Comparison of ENCODE assay signal across 12 cellular contexts in the genomic region with DNA sequence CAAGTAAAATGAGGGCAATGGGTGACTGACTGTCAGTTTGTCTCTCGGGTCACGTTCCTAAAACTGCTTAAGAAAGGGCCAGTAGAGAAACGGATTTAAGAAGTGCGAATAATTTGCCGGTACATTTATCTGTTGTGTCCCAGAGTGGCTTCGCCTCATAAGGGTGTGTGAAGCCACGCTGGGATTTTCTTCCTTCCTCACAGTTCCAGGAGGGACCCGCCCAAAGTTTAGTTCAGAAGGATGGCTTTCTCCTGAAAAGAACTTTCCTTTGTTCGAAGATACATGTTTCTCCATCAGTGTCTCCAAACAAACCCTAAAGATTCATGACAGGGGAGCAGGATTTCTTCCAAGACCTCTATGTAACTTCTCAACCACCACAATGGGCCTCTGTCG. TPM values are rescaled to one million over a fixed set of nuclear protein-coding genes. Genes with fewer than 3 reads are reported as not detected.
DNase-seq lines count a peak whose midpoint lies in the region; ATAC-seq and TF ChIP-seq lines count a peak whose summit lies in the region.
"Had no signal": no experiment of that assay in that cellular context is flagged by ENCODE, and none has a peak within 500 bp of the region (broad histone marks: within the 10 kb centered on the region; RNA-seq: fewer than 3 reads in every experiment).

No MANE protein-coding gene starts in this region.

- DNase-seq in heart right ventricle (no peak), Right ventricle myocardium inferior (ENCODE audit: missing footprints) (no peak), left ventricle myocardium superior (no peak), H4 (ENCODE audit: low spot score) (no peak), COLO668 (lab: John Stamatoyannopoulos, UW; ENCODE audit: unreplicated experiment) (no peak), T-cell (no peak)
- DNase-seq: activated effector memory CD4-positive, alpha-beta T cell treated with anti-CD3 and anti-CD28 coated beads, Interleukin-2, amount 50 U/mL, for 16 hours; CD8-positive, alpha-beta memory T cell; Karpas-422 had no signal

- peaks cover 0 to 3% (median 0%) of the 10 kb centered on the region in 11 donors for H3K9me3 ChIP-seq in heart right ventricle

- H3K9ac ChIP-seq in rectal smooth muscle tissue (ENCODE audit: low read length): no peak overlapping the region

- POLR2A ChIA-PET in T-cell (lab: Charles Lee): no interaction called here

- ATAC-seq in heart right ventricle (peak in 3 of 8 donors; percentile 19 to 34 (median 31)), Right ventricle myocardium inferior (no peak), left ventricle myocardium superior (peak; percentile 34), GM18519 (IDR thresholded peaks at IDR 0.05; ENCODE audit: low FRiP score, unreplicated experiment) (no peak), T-cell (replicated peaks in 1 of 4) (no peak)

- intact Hi-C loops in heart right ventricle (cut with DNase I) (no loop called here), Right ventricle myocardium inferior (cut with DNase I) (no loop called here), left ventricle myocardium superior (cut with micrococcal nuclease) (no loop called here)

- H3K36me3 Mint-ChIP-seq in T-cell: no peaks in the 10 kb centered on the region

- H3K27ac Mint-ChIP-seq in T-cell: no peak overlapping the region
- H3K27ac Mint-ChIP-seq: CD8-positive, alpha-beta memory T cell had no signal

- H3K27me3 ChIP-seq in heart right ventricle: no peaks in the 10 kb centered on the region
- no peaks in the 10 kb centered on the region for H3K27me3 ChIP-seq in rectal smooth muscle tissue (ENCODE audit: control insufficient read depth, insufficient read depth, low read length)

- no peak for TF ChIP-seq CTCF in heart right ventricle (IDR thresholded peaks at IDR 0.05)

- peaks cover 1 to 16% of the 10 kb centered on the region in 2 donors for H3K27me3 Mint-ChIP-seq in T-cell

- CTCF ChIA-PET in T-cell (lab: Charles Lee): no interaction called here

- H3K9me3 Mint-ChIP-seq in T-cell: peaks cover 4 to 9% (median 4%) of the 10 kb centered on the region in 3 donors

- no peaks in the 10 kb centered on the region for H3K36me3 ChIP-seq in heart right ventricle
- no peaks in the 10 kb centered on the region for H3K36me3 ChIP-seq in rectal smooth muscle tissue (ENCODE audit: control insufficient read depth, insufficient read depth, low read length)

- H3K4me1 ChIP-seq in heart right ventricle (peaks cover 0 to 35% (median 21%) of the 10 kb centered on the region in 9 donors), rectal smooth muscle tissue (ENCODE audit: control insufficient read depth, insufficient read depth, low read length) (peaks cover 7% of the 10 kb centered on the region)

- WGBS in heart right ventricle, 2 donors: 69 to 75% methylated on average over 10 of the region's 10 CpGs

- peak overlapping the region; percentile 25 to 82 (median 74) for H3K27ac ChIP-seq in heart right ventricle
- H3K27ac ChIP-seq in rectal smooth muscle tissue (ENCODE audit: low read depth, low read length): peak overlapping the region; percentile 25
- H3K27ac ChIP-seq: VCaP had no signal

- H3K4me3 ChIP-seq in heart right ventricle (no peak overlapping the region), rectal smooth muscle tissue (ENCODE audit: low read length) (no peak overlapping the region)

- no peaks in the 10 kb centered on the region for H3K4me1 Mint-ChIP-seq in T-cell
- H3K4me1 Mint-ChIP-seq: CD8-positive, alpha-beta memory T cell had no signal

- no peak overlapping the region for H3K4me3 Mint-ChIP-seq in T-cell
- H3K4me3 Mint-ChIP-seq: CD8-positive, alpha-beta memory T cell had no signal

RNA-seq across cellular contexts. Expression of a gene that starts 49.8 kb away (rescaled TPM):
- total RNA-seq in heart right ventricle: 100 to 1,000 TPM in 2 of 10 donors, 10 to 100 TPM in 8; 43.7 to 169 (median 78.1) TPM
- polyA plus RNA-seq in heart right ventricle: 10 to 100 TPM; 20.4 to 29.8 TPM
- total RNA-seq in Right ventricle myocardium inferior: 59.3 TPM
- total RNA-seq in left ventricle myocardium superior: 41.8 TPM
- 11.2 and 13.8 TPM in 2 replicates for total RNA-seq in H4 (2014; rRNA removed; shearing (Covaris generic))
- total RNA-seq in T-cell: 1 to 10 TPM in 2 of 5 donors, under 1 TPM in 3; 0.40 to 1.7 (median 0.72) TPM
- total RNA-seq: CD8-positive, alpha-beta memory T cell had no signal
